8 cellular contexts compared by ENCODE assay signal in the genomic region with DNA sequence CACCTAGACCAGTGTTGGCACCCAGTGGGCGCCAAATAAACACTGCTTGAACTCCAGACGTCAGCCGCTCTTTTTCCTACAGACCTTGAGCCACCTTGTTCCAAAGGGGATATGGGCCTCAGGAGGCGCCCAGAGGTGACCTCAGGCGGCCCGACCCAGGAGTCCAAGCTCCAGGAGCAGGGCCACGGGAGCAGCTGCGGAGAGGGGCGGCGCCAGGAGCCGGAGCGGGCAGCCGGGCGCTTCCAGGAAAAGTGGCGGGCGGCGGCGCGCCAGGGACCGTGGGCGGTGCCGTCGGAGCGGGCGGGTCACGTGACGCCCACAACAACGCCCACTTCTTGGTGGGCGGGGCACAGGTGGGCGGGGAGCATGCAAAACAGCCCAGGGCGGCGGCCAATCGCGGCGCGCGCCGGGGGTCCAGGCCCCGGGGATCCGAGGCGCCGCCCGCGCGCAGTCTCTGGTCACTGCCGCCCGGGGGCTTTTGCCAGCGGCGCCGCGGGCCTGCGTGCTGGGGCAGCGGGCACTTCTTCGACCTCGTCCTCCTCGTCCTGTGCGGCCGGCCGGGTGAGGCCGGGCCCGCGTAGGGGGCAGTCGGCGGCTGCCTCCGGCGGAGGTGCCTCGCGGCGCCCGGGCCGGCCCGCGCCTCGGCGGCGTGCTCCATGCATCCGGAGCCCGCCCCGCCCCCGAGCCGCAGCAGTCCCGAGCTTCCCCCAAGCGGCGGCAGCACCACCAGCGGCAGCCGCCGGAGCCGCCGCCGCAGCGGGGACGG. TPM values are rescaled to one million over a fixed set of nuclear protein-coding genes. Genes with fewer than 3 reads are reported as not detected.
DNase-seq lines count a peak whose midpoint lies in the region; FAIRE-seq and TF ChIP-seq lines count a peak whose summit lies in the region.

A gene (plus strand): TSS at position 444 of the 766 bp plus-strand sequence.

- POLR2A ChIA-PET in HEK293T (lab: Yijun Ruan, JAX): interaction anchor here (0.8 to 3.2 kb wide), 11 partner anchors 10 to 74 kb away, joined by 3 to 11 read pairs (median 6); a partner anchor contains a TSS

- H3K27me3 Mint-ChIP-seq in activated naive CD4-positive, alpha-beta T cell treated with anti-CD3 and anti-CD28 coated beads for 36 hours (ENCODE audit: low read depth): no peaks in the 10 kb centered on the region

- no peak for FAIRE-seq in frontal cortex (lab: Jason Lieb, UNC)

- peak within 1 kb of the TSS; percentile 83 for H3K4me3 Mint-ChIP-seq in activated naive CD4-positive, alpha-beta T cell treated with anti-CD3 and anti-CD28 coated beads for 36 hours

- H3K4me1 Mint-ChIP-seq in activated naive CD4-positive, alpha-beta T cell treated with anti-CD3 and anti-CD28 coated beads for 36 hours (ENCODE audit: low read depth): peaks cover 37% of the 10 kb centered on the region

- peak; percentile 89 for TF ChIP-seq POLR2A in NB4 (IDR thresholded peaks at IDR 0.05; ENCODE audit: extremely low read depth, insufficient read length)

- peaks cover 24% of the 10 kb centered on the region for H3K36me3 Mint-ChIP-seq in activated naive CD4-positive, alpha-beta T cell treated with anti-CD3 and anti-CD28 coated beads for 36 hours (ENCODE audit: low read depth)

- H3K9me3 Mint-ChIP-seq in activated naive CD4-positive, alpha-beta T cell treated with anti-CD3 and anti-CD28 coated beads for 36 hours: no peaks in the 10 kb centered on the region

- no peak for TF ChIP-seq CTCF in NB4 (IDR thresholded peaks at IDR 0.05; ENCODE audit: low read depth, low read length)

- CTCF ChIA-PET in HEK293T (lab: Yijun Ruan, JAX): interaction anchor here (0.6 to 1.7 kb wide), 5 partner anchors 27 to 74 kb away, joined by 3 to 7 read pairs (median 6); no protein-coding TSS in a partner anchor
- CTCF ChIA-PET in activated naive CD4-positive, alpha-beta T cell treated with anti-CD3 and anti-CD28 coated beads for 36 hours (lab: Charles Lee): interaction anchor here (0.7 to 9.5 kb wide), 10 partner anchors 10 to 126 kb away, joined by 3 to 110 read pairs (median 9); a partner anchor contains a TSS

- intact Hi-C loops in activated naive CD4-positive, alpha-beta T cell treated with anti-CD3 and anti-CD28 coated beads for 36 hours (cut with micrococcal nuclease): loop anchor here (1.0 to 5.0 kb wide), 11 partner anchors 36 to 481 kb away; a partner anchor contains a TSS

- peak; percentile 58 for DNase-seq in GM04503 (ENCODE audit: low read depth)
- peak; percentile 95 for DNase-seq in HEK293T (ENCODE audit: extremely low spot score)
- peak; percentile 99 for DNase-seq in NB4 (ENCODE audit: low read depth)
- peak; percentile 95 for DNase-seq in SK-N-DZ (ENCODE audit: low spot score)
- peak; percentile 97 for DNase-seq in activated naive CD4-positive, alpha-beta T cell treated with anti-CD3 and anti-CD28 coated beads for 36 hours
- DNase-seq in frontal cortex (ENCODE audit: low spot score in 2 of 2): peak; percentile 95 to 97
- DNase-seq in non-pigmented ciliary epithelial cell (ENCODE audit: low read depth): peak; percentile 47
- DNase-seq in superior temporal gyrus (ENCODE audit: extremely low spot score): peak; percentile 92

- H3K27ac Mint-ChIP-seq in activated naive CD4-positive, alpha-beta T cell treated with anti-CD3 and anti-CD28 coated beads for 36 hours: peak within 1 kb of the TSS; percentile 98

- peak within 1 kb of the TSS; percentile 79 for H3K4me3 ChIP-seq in NB4 (ENCODE audit: low read depth, low read length)

TF ChIP-seq in HEK293T, 16 proteins besides CTCF, POLR2A, EP300 and RAD21:
- TF ChIP-seq FOXM1 (IDR thresholded peaks at IDR 0.05; ENCODE audit: borderline replicate concordance): 0 out of 2 replicates have a peak, but pooled peaks have one; percentile 68
- no peak for TF ChIP-seq HDGF (IDR thresholded peaks at IDR 0.05; ENCODE audit: borderline replicate concordance)
- no peak for TF ChIP-seq L3MBTL2 (conservative IDR thresholded peaks at IDR 0.05)
- TF ChIP-seq TARDBP (IDR thresholded peaks at IDR 0.05): no peak
- TF ChIP-seq NFRKB (IDR thresholded peaks at IDR 0.05): no peak
- no peak for TF ChIP-seq FOXK2 (IDR thresholded peaks at IDR 0.05)
- TF ChIP-seq ARNT (IDR thresholded peaks at IDR 0.05): peak; percentile 62; the same call in 1 of the 2 replicates
- no peak for TF ChIP-seq BHLHE40 (IDR thresholded peaks at IDR 0.05; ENCODE audit: borderline replicate concordance)
- peak; percentile 43; the same call in 1 of the 2 replicates for TF ChIP-seq LEF1 (IDR thresholded peaks at IDR 0.05; ENCODE audit: borderline replicate concordance)
- TF ChIP-seq CTBP1 (IDR thresholded peaks at IDR 0.05; ENCODE audit: borderline replicate concordance): no peak

RNA-seq across cellular contexts. Expression of the gene that starts here (rescaled TPM):
- polyA plus RNA-seq in SK-N-DZ (2014; cell fraction: cytosol; rRNA removed): 10.9 TPM in 2 replicates
- polyA plus RNA-seq in SK-N-DZ (2014; cell fraction: nucleus; rRNA removed): 3.4 and 6.0 TPM in 2 replicates
- 10 to 100 TPM; 21.1 to 21.8 TPM for total RNA-seq in activated naive CD4-positive, alpha-beta T cell treated with anti-CD3 and anti-CD28 coated beads for 36 hours
- total RNA-seq in frontal cortex: 1.6 TPM

Comparison
In these comparisons a context has a peak if more than half of its experiments do, and no peak if none do; other contexts are left out.
1. Peak in every context shown above with its lines: DNase-seq and H3K4me3 ChIP-seq.
2. DNase-seq: peak in every context shown above with its lines; median percentile 99 in NB4; 97 in activated naive CD4-positive, alpha-beta T cell treated with anti-CD3 and anti-CD28 coated beads for 36 hours; 96 in frontal cortex; 95 in HEK293T; 95 in SK-N-DZ; 92 in superior temporal gyrus; 58 in GM04503; 47 in non-pigmented ciliary epithelial cell.